In the genomic region with DNA sequence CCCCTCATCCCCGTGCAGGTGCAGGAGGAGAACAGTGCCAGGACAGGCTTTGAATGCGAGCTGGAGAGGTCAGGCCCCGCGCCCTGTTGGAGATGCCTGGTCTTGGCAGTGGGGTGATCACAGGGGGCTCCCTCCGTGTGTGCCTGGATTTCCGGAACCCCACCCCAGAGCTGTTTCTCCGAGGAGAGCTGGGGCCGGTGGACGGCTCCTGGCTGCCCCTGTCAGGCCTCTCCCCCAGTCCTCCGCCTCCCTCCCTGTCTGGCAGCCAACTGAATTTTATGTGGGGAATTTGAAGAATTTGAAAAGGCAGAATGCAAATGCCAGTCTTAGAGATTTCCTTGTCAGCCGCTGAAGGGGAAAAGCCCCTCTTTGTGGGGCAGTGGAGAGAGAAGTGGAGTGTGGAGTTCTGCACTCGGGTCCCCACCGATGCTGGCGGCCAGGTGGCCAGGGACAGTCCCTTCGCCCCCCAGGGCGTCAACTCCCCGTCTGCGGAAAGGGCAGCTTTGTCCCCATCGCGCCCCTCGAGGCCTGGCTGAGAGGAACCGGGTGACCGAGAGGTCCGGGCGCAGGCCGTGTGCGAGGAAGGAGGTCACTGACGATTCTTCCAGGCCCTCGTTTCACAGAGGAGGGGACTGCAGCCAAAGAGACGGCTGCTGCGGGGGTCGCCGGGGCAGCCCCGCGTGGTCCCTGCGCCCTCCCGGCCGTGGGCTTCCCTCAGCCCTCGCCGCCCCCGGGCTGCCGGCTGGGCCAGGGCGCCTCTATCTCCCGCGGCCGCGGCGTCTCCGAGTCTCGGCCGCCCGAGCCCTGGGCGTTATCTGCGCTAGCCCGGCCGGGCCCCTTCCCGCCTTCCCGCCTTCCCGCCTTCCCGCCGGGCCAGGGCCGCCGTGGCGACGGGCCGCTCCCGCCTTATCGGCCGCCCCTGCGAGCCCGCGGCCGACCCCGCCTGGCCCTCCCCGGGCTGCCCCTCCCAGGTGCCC, we compare ENCODE assay signal across 1 cellular context.
TF ChIP-seq lines count a peak whose summit lies in the region.

No MANE protein-coding gene starts in this region.

TF ChIP-seq in K562, 482 proteins besides CTCF, POLR2A, EP300 and RAD21 (continued from another document and continues in another):
- TF ChIP-seq, protein P1, sequence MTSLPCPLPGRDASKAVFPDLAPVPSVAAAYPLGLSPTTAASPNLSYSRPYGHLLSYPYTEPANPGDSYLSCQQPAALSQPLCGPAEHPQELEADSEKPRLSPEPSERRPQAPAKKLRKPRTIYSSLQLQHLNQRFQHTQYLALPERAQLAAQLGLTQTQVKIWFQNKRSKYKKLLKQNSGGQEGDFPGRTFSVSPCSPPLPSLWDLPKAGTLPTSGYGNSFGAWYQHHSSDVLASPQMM (CRISPR knock-in tag; IDR thresholded peaks at IDR 0.05) = no peak
- TF ChIP-seq, protein P2, sequence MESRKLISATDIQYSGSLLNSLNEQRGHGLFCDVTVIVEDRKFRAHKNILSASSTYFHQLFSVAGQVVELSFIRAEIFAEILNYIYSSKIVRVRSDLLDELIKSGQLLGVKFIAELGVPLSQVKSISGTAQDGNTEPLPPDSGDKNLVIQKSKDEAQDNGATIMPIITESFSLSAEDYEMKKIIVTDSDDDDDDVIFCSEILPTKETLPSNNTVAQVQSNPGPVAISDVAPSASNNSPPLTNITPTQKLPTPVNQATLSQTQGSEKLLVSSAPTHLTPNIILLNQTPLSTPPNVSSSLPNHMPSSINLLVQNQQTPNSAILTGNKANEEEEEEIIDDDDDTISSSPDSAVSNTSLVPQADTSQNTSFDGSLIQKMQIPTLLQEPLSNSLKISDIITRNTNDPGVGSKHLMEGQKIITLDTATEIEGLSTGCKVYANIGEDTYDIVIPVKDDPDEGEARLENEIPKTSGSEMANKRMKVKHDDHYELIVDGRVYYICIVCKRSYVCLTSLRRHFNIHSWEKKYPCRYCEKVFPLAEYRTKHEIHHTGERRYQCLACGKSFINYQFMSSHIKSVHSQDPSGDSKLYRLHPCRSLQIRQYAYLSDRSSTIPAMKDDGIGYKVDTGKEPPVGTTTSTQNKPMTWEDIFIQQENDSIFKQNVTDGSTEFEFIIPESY (CRISPR knock-in tag; IDR thresholded peaks at IDR 0.05) = no peak
- no peak for TF ChIP-seq JUNB (CRISPR knock-in tag; conservative IDR thresholded peaks at IDR 0.05)
- TF ChIP-seq PHB2 (IDR thresholded peaks at IDR 0.05; ENCODE audit: low read depth) = no peak
- TF ChIP-seq FIP1L1 (IDR thresholded peaks at IDR 0.05; ENCODE audit: low read depth, low read length, poor library complexity, severe bottlenecking) = peak; percentile 51
- TF ChIP-seq NFIX (CRISPR knock-in tag; IDR thresholded peaks at IDR 0.05; ENCODE audit: low read depth) = no peak
- peak; percentile 62 for TF ChIP-seq EGR1 (conservative IDR thresholded peaks at IDR 0.05)
- no peak for TF ChIP-seq TARDBP (IDR thresholded peaks at IDR 0.05)
- TF ChIP-seq, protein P3, sequence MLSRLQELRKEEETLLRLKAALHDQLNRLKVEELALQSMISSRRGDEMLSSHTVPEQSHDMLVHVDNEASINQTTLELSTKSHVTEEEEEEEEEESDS (CRISPR knock-in tag; IDR thresholded peaks at IDR 0.05) = no peak
- TF ChIP-seq SREBF1 (IDR thresholded peaks at IDR 0.05; ENCODE audit: borderline replicate concordance, low read depth, low read length) = no peak
- no peak for TF ChIP-seq ZNF184 (CRISPR knock-in tag; IDR thresholded peaks at IDR 0.05)
- no peak for TF ChIP-seq ETV5 (CRISPR knock-in tag; IDR thresholded peaks at IDR 0.05; ENCODE audit: low read depth)
- TF ChIP-seq, protein P4, sequence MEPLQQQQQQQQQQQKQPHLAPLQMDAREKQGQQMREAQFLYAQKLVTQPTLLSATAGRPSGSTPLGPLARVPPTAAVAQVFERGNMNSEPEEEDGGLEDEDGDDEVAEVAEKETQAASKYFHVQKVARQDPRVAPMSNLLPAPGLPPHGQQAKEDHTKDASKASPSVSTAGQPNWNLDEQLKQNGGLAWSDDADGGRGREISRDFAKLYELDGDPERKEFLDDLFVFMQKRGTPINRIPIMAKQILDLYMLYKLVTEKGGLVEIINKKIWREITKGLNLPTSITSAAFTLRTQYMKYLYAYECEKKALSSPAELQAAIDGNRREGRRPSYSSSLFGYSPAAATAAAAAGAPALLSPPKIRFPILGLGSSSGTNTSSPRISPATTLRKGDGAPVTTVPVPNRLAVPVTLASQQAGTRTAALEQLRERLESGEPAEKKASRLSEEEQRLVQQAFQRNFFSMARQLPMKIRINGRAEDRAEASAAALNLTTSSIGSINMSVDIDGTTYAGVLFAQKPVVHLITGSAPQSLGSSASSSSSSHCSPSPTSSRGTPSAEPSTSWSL (CRISPR knock-in tag; IDR thresholded peaks at IDR 0.05; ENCODE audit: borderline replicate concordance) = no peak
- TF ChIP-seq SRSF7 (optimal IDR thresholded peaks at IDR 0.05; ENCODE audit: low read depth, low read length) = no peak
- TF ChIP-seq SNRNP70 (optimal IDR thresholded peaks at IDR 0.05; ENCODE audit: low read depth, low read length) = no peak
- TF ChIP-seq, protein P5, sequence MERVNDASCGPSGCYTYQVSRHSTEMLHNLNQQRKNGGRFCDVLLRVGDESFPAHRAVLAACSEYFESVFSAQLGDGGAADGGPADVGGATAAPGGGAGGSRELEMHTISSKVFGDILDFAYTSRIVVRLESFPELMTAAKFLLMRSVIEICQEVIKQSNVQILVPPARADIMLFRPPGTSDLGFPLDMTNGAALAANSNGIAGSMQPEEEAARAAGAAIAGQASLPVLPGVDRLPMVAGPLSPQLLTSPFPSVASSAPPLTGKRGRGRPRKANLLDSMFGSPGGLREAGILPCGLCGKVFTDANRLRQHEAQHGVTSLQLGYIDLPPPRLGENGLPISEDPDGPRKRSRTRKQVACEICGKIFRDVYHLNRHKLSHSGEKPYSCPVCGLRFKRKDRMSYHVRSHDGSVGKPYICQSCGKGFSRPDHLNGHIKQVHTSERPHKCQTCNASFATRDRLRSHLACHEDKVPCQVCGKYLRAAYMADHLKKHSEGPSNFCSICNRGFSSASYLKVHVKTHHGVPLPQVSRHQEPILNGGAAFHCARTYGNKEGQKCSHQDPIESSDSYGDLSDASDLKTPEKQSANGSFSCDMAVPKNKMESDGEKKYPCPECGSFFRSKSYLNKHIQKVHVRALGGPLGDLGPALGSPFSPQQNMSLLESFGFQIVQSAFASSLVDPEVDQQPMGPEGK (CRISPR knock-in tag; IDR thresholded peaks at IDR 0.05; ENCODE audit: borderline replicate concordance) = no peak
- TF ChIP-seq, protein P6, sequence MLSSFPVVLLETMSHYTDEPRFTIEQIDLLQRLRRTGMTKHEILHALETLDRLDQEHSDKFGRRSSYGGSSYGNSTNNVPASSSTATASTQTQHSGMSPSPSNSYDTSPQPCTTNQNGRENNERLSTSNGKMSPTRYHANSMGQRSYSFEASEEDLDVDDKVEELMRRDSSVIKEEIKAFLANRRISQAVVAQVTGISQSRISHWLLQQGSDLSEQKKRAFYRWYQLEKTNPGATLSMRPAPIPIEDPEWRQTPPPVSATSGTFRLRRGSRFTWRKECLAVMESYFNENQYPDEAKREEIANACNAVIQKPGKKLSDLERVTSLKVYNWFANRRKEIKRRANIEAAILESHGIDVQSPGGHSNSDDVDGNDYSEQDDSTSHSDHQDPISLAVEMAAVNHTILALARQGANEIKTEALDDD (IDR thresholded peaks at IDR 0.05) = no peak
- no peak for TF ChIP-seq BDP1 (IDR thresholded peaks at IDR 0.05; ENCODE audit: insufficient read depth, insufficient read length)
- TF ChIP-seq ARHGAP35 (IDR thresholded peaks at IDR 0.05; ENCODE audit: partially characterized antibody) = no peak
- TF ChIP-seq GABPB1 (CRISPR knock-in tag; IDR thresholded peaks at IDR 0.05) = peak; percentile 24; the same call in 1 of the 2 replicates
- TF ChIP-seq ZNF436 (CRISPR knock-in tag; IDR thresholded peaks at IDR 0.05) = no peak
- TF ChIP-seq SIRT6 (IDR thresholded peaks at IDR 0.05; ENCODE audit: low read depth, low read length) = no peak
- TF ChIP-seq KDM4B (IDR thresholded peaks at IDR 0.05; ENCODE audit: borderline replicate concordance in 2 of 2, low read depth in 1 of 2) = no peak
- no peak for TF ChIP-seq HNRNPK (IDR thresholded peaks at IDR 0.05; ENCODE audit: low read depth, low read length, poor library complexity, severe bottlenecking)
- TF ChIP-seq, protein P7, sequence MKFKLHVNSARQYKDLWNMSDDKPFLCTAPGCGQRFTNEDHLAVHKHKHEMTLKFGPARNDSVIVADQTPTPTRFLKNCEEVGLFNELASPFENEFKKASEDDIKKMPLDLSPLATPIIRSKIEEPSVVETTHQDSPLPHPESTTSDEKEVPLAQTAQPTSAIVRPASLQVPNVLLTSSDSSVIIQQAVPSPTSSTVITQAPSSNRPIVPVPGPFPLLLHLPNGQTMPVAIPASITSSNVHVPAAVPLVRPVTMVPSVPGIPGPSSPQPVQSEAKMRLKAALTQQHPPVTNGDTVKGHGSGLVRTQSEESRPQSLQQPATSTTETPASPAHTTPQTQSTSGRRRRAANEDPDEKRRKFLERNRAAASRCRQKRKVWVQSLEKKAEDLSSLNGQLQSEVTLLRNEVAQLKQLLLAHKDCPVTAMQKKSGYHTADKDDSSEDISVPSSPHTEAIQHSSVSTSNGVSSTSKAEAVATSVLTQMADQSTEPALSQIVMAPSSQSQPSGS (CRISPR knock-in tag; IDR thresholded peaks at IDR 0.05) = no peak
- no peak for TF ChIP-seq IFI16 (CRISPR knock-in tag; IDR thresholded peaks at IDR 0.05)
- peak; percentile 76; the same call in 1 of the 2 replicates for TF ChIP-seq ZNF584 (CRISPR knock-in tag; IDR thresholded peaks at IDR 0.05; ENCODE audit: low read depth)
- TF ChIP-seq DMBX1 (CRISPR knock-in tag; IDR thresholded peaks at IDR 0.05; ENCODE audit: borderline replicate concordance) = peak; percentile 88
- TF ChIP-seq, protein P8, sequence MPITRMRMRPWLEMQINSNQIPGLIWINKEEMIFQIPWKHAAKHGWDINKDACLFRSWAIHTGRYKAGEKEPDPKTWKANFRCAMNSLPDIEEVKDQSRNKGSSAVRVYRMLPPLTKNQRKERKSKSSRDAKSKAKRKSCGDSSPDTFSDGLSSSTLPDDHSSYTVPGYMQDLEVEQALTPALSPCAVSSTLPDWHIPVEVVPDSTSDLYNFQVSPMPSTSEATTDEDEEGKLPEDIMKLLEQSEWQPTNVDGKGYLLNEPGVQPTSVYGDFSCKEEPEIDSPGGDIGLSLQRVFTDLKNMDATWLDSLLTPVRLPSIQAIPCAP (CRISPR knock-in tag; IDR thresholded peaks at IDR 0.05; ENCODE audit: borderline replicate concordance) = no peak
- TF ChIP-seq, protein P9, sequence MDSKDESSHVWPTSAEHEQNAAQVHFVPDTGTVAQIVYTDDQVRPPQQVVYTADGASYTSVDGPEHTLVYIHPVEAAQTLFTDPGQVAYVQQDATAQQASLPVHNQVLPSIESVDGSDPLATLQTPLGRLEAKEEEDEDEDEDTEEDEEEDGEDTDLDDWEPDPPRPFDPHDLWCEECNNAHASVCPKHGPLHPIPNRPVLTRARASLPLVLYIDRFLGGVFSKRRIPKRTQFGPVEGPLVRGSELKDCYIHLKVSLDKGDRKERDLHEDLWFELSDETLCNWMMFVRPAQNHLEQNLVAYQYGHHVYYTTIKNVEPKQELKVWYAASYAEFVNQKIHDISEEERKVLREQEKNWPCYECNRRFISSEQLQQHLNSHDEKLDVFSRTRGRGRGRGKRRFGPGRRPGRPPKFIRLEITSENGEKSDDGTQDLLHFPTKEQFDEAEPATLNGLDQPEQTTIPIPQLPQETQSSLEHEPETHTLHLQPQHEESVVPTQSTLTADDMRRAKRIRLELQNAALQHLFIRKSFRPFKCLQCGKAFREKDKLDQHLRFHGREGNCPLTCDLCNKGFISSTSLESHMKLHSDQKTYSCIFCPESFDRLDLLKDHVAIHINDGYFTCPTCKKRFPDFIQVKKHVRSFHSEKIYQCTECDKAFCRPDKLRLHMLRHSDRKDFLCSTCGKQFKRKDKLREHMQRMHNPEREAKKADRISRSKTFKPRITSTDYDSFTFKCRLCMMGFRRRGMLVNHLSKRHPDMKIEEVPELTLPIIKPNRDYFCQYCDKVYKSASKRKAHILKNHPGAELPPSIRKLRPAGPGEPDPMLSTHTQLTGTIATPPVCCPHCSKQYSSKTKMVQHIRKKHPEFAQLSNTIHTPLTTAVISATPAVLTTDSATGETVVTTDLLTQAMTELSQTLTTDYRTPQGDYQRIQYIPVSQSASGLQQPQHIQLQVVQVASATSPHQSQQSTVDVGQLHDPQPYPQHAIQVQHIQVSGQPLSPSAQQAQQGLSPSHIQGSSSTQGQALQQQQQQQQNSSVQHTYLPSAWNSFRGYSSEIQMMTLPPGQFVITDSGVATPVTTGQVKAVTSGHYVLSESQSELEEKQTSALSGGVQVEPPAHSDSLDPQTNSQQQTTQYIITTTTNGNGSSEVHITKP (IDR thresholded peaks at IDR 0.05; ENCODE audit: partially characterized antibody) = no peak
- TF ChIP-seq, protein P10, sequence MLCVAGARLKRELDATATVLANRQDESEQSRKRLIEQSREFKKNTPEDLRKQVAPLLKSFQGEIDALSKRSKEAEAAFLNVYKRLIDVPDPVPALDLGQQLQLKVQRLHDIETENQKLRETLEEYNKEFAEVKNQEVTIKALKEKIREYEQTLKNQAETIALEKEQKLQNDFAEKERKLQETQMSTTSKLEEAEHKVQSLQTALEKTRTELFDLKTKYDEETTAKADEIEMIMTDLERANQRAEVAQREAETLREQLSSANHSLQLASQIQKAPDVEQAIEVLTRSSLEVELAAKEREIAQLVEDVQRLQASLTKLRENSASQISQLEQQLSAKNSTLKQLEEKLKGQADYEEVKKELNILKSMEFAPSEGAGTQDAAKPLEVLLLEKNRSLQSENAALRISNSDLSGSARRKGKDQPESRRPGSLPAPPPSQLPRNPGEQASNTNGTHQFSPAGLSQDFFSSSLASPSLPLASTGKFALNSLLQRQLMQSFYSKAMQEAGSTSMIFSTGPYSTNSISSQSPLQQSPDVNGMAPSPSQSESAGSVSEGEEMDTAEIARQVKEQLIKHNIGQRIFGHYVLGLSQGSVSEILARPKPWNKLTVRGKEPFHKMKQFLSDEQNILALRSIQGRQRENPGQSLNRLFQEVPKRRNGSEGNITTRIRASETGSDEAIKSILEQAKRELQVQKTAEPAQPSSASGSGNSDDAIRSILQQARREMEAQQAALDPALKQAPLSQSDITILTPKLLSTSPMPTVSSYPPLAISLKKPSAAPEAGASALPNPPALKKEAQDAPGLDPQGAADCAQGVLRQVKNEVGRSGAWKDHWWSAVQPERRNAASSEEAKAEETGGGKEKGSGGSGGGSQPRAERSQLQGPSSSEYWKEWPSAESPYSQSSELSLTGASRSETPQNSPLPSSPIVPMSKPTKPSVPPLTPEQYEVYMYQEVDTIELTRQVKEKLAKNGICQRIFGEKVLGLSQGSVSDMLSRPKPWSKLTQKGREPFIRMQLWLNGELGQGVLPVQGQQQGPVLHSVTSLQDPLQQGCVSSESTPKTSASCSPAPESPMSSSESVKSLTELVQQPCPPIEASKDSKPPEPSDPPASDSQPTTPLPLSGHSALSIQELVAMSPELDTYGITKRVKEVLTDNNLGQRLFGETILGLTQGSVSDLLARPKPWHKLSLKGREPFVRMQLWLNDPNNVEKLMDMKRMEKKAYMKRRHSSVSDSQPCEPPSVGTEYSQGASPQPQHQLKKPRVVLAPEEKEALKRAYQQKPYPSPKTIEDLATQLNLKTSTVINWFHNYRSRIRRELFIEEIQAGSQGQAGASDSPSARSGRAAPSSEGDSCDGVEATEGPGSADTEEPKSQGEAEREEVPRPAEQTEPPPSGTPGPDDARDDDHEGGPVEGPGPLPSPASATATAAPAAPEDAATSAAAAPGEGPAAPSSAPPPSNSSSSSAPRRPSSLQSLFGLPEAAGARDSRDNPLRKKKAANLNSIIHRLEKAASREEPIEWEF (CRISPR knock-in tag; IDR thresholded peaks at IDR 0.05) = peak; percentile 69; the same call in 1 of the 2 replicates
- no peak for TF ChIP-seq RBM14 (IDR thresholded peaks at IDR 0.05; ENCODE audit: borderline replicate concordance, insufficient read depth, low read depth, low read length)
- TF ChIP-seq U2AF1 (optimal IDR thresholded peaks at IDR 0.05; ENCODE audit: low read depth, low read length) = no peak
